ENCODE assay signal across 1 cellular context in genomic region chr1:184973308-184974085, GRCh38.
TF ChIP-seq lines count a peak whose summit lies in the region.

No MANE protein-coding gene starts in this region.

TF ChIP-seq in K562, 482 proteins besides CTCF, POLR2A, EP300 and RAD21 (continued from another document):
- TF ChIP-seq ZBTB40 (IDR thresholded peaks at IDR 0.05) (peak; percentile 61), ZBTB40 (CRISPR knock-in tag; IDR thresholded peaks at IDR 0.05) (no peak), ZNF77 (CRISPR knock-in tag; IDR thresholded peaks at IDR 0.05) (no peak), MYC (IDR thresholded peaks at IDR 0.05; ENCODE audit: low read depth, low read length) (peak; percentile 97), MYC (CRISPR knock-in tag; IDR thresholded peaks at IDR 0.05; ENCODE audit: borderline replicate concordance, low read depth) (peak; percentile 75; the same call in 1 of the 2 replicates), FOXM1 (IDR thresholded peaks at IDR 0.05; ENCODE audit: low read depth) (peak; percentile 40; the same call in 1 of the 2 replicates), FOXM1 (CRISPR knock-in tag; IDR thresholded peaks at IDR 0.05; ENCODE audit: low read depth) (no peak), MYNN (IDR thresholded peaks at IDR 0.05) (no peak), MYNN (CRISPR knock-in tag; IDR thresholded peaks at IDR 0.05) (no peak), CBX1 (IDR thresholded peaks at IDR 0.05; ENCODE audit: low read depth) (no peak), RNF2 (IDR thresholded peaks at IDR 0.05) (peak; percentile 86), SRSF1 (IDR thresholded peaks at IDR 0.05; ENCODE audit: low read depth, low read length) (no peak), E2F4 (CRISPR knock-in tag; IDR thresholded peaks at IDR 0.05; ENCODE audit: low read depth) (no peak), PTRF (tag; IDR thresholded peaks at IDR 0.05) (no peak)
- TF ChIP-seq, protein P1, sequence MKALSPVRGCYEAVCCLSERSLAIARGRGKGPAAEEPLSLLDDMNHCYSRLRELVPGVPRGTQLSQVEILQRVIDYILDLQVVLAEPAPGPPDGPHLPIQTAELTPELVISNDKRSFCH (CRISPR knock-in tag; IDR thresholded peaks at IDR 0.05): no peak
- TF ChIP-seq, protein P1 (tag; IDR thresholded peaks at IDR 0.05): 0 out of 2 replicates have a peak, but pooled peaks have one; percentile 57
